ENCODE assay signal across 30 cellular contexts in the genomic region with DNA sequence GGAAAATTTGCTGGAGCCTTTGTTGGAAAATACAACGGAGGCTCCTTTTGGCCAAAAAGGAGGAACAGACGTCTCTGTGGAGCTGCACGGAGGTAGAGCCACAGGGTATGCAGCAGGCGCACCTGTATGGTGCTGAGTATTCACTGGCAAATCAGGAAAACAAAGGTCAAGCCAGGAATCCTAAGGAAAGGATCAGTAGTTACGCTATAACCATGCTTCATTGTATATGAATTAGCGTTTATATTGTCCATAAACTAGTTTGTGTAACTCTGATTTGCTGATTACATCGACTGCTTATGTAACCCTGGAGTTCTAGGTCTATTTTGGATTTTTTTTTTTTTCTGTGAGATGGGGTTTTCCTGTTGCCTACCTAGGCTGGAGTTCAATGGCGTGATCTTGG.
"Had no signal": no experiment of that assay in that cellular context is flagged by ENCODE, and none has a peak within 500 bp of the region (broad histone marks: within the 10 kb centered on the region; RNA-seq: fewer than 3 reads in every experiment).

No MANE protein-coding gene starts in this region.

- H3K9me3 ChIP-seq: ovary, thyroid gland, upper lobe of right lung had no signal

- H3K4me1 ChIP-seq: thyroid gland had no signal

- H3K27me3 ChIP-seq: brain microvascular endothelial cell, ovary, thyroid gland, upper lobe of right lung had no signal

- H3K9me3 Mint-ChIP-seq: activated CD4-positive, alpha-beta memory T cell treated with anti-CD3 and anti-CD28 coated beads, Interleukin-2, amount 10 ng/mL, durations not matched to agents 7 days and 5 days; activated CD4-positive, alpha-beta T cell treated with anti-CD3 and anti-CD28 coated beads, Interleukin-2, amount 10 ng/mL, durations not matched to agents 7 days and 5 days; activated naive CD4-positive, alpha-beta T cell treated with anti-CD3 and anti-CD28 coated beads, Interleukin-2, amount 10 ng/mL, durations not matched to agents 7 days and 5 days; activated T-cell treated with anti-CD3 and anti-CD28 coated beads, Interleukin-2, amount 50 U/mL, for 24 hours; central memory CD8-positive, alpha-beta T cell; immature natural killer cell; stimulated activated naive CD8-positive, alpha-beta T cell treated with anti-CD3 and anti-CD28 coated beads, Interleukin-15, Interleukin-2, amounts not matched to agents 100 ng/mL and 50 ng/mL, for 24 hours had no signal

- DNase-seq: activated CD4-positive, alpha-beta memory T cell treated with anti-CD3 and anti-CD28 coated beads, Interleukin-2, amount 10 ng/mL, durations not matched to agents 7 days and 5 days; activated CD4-positive, alpha-beta T cell treated with anti-CD3 and anti-CD28 coated beads, Interleukin-2, amount 10 ng/mL, durations not matched to agents 7 days and 5 days; activated CD4-positive, CD25-positive, alpha-beta regulatory T cell treated with anti-CD3 and anti-CD28 coated beads, Interleukin-2, amount 50 U/mL, for 72 hours; activated CD8-positive, alpha-beta memory T cell treated with anti-CD3 and anti-CD28 coated beads, Interleukin-2, amount 50 U/mL, for 48 hours; activated gamma-delta T cell; activated naive CD4-positive, alpha-beta T cell treated with anti-CD3 and anti-CD28 coated beads, Interleukin-2, amount 10 ng/mL, durations not matched to agents 7 days and 5 days; activated naive CD8-positive, alpha-beta T cell treated with anti-CD3 and anti-CD28 coated beads, Interleukin-2, amount 10 ng/mL, durations not matched to agents 7 days and 5 days; activated T-cell treated with anti-CD3 and anti-CD28 coated beads, Interleukin-2, amount 50 U/mL, for 24 hours; brain microvascular endothelial cell; effector CD8-positive, alpha-beta T cell; hypothalamus; immature natural killer cell; kidney; mesendoderm; naive thymus-derived CD4-positive, alpha-beta T cell; ovary; stimulated activated CD4-positive, alpha-beta T cell treated with anti-CD3 and anti-CD28 coated beads, Interleukin-12 subunit alpha, Interleukin-12 subunit beta, amount 100 ng/mL, for 4 hours; stimulated activated CD4-positive, alpha-beta T cell treated with anti-CD3 and anti-CD28 coated beads, Interleukin-4, amount 100 ng/mL, for 1 hour; T-helper 2 cell; thyroid gland; upper lobe of right lung had no signal

- H3K27ac Mint-ChIP-seq: activated CD4-positive, alpha-beta memory T cell treated with anti-CD3 and anti-CD28 coated beads, Interleukin-2, amount 10 ng/mL, durations not matched to agents 7 days and 5 days; activated CD4-positive, alpha-beta T cell treated with anti-CD3 and anti-CD28 coated beads, Interleukin-2, amount 10 ng/mL, durations not matched to agents 7 days and 5 days; activated naive CD4-positive, alpha-beta T cell treated with anti-CD3 and anti-CD28 coated beads, Interleukin-2, amount 10 ng/mL, durations not matched to agents 7 days and 5 days; activated naive CD8-positive, alpha-beta T cell treated with anti-CD3 and anti-CD28 coated beads, Interleukin-2, amount 10 ng/mL, durations not matched to agents 7 days and 5 days; activated T-cell treated with anti-CD3 and anti-CD28 coated beads, Interleukin-2, amount 50 U/mL, for 24 hours; immature natural killer cell; naive thymus-derived CD4-positive, alpha-beta T cell; progenitor cell of endocrine pancreas; stimulated activated naive CD8-positive, alpha-beta T cell treated with anti-CD3 and anti-CD28 coated beads, Interleukin-15, Interleukin-2, amounts not matched to agents 100 ng/mL and 50 ng/mL, for 24 hours had no signal

- H3K4me3 ChIP-seq: lung, ovary, thyroid gland, upper lobe of right lung had no signal

- H3K36me3 ChIP-seq: brain microvascular endothelial cell, ovary, thyroid gland, upper lobe of right lung had no signal

- H3K4me3 Mint-ChIP-seq: activated CD4-positive, alpha-beta memory T cell treated with anti-CD3 and anti-CD28 coated beads, Interleukin-2, amount 10 ng/mL, durations not matched to agents 7 days and 5 days; activated CD4-positive, alpha-beta T cell treated with anti-CD3 and anti-CD28 coated beads, Interleukin-2, amount 10 ng/mL, durations not matched to agents 7 days and 5 days; activated naive CD4-positive, alpha-beta T cell treated with anti-CD3 and anti-CD28 coated beads, Interleukin-2, amount 10 ng/mL, durations not matched to agents 7 days and 5 days; activated naive CD8-positive, alpha-beta T cell treated with anti-CD3 and anti-CD28 coated beads, Interleukin-2, amount 10 ng/mL, durations not matched to agents 7 days and 5 days; activated T-cell treated with anti-CD3 and anti-CD28 coated beads, Interleukin-2, amount 50 U/mL, for 24 hours; central memory CD8-positive, alpha-beta T cell; immature natural killer cell; naive thymus-derived CD4-positive, alpha-beta T cell; stimulated activated naive CD8-positive, alpha-beta T cell treated with anti-CD3 and anti-CD28 coated beads, Interleukin-15, Interleukin-2, amounts not matched to agents 100 ng/mL and 50 ng/mL, for 24 hours had no signal

- ATAC-seq: left lobe of liver; naive thymus-derived CD4-positive, alpha-beta T cell; upper lobe of right lung had no signal

- H3K27ac ChIP-seq: brain microvascular endothelial cell, epithelial cell of prostate, ovary, thyroid gland, upper lobe of right lung had no signal

- FAIRE-seq: astrocyte, endometrium, frontal cortex, kidney had no signal

- H3K27me3 Mint-ChIP-seq: activated CD4-positive, alpha-beta memory T cell treated with anti-CD3 and anti-CD28 coated beads, Interleukin-2, amount 10 ng/mL, durations not matched to agents 7 days and 5 days; activated CD4-positive, alpha-beta T cell treated with anti-CD3 and anti-CD28 coated beads, Interleukin-2, amount 10 ng/mL, durations not matched to agents 7 days and 5 days; activated naive CD4-positive, alpha-beta T cell treated with anti-CD3 and anti-CD28 coated beads, Interleukin-2, amount 10 ng/mL, durations not matched to agents 7 days and 5 days; activated naive CD8-positive, alpha-beta T cell treated with anti-CD3 and anti-CD28 coated beads, Interleukin-2, amount 10 ng/mL, durations not matched to agents 7 days and 5 days; activated T-cell treated with anti-CD3 and anti-CD28 coated beads, Interleukin-2, amount 50 U/mL, for 24 hours; central memory CD8-positive, alpha-beta T cell; naive thymus-derived CD4-positive, alpha-beta T cell; progenitor cell of endocrine pancreas; stimulated activated naive CD8-positive, alpha-beta T cell treated with anti-CD3 and anti-CD28 coated beads, Interleukin-15, Interleukin-2, amounts not matched to agents 100 ng/mL and 50 ng/mL, for 24 hours had no signal
